ENCODE assay signal across 20 cellular contexts in the genomic region with DNA sequence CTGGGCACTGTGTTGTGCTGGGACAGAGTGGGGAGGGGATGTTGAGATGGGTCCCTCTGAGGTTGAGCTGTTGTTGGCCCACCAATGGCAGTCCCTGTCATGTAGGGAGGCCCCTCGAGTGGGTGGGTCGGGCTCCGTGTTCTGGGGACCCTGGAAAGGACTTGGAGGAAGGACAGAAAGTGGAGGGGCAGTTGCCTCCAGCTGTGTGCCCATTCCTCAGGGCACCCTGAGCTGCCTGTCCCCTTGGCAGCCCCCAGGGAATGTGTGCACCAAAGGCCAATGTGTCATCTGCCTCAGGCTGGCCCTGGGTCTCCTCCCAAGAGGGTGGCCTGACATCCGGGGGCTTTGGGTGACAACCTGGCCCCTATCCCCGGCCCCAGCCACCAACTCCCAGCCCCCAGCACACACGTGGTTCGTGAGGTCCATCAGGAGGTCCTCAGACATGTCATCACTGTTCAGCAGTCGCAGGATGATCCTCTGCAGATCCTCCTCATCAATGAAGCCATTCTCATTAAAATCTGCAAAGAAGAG. TPM values are rescaled to one million over a fixed set of nuclear protein-coding genes. Genes with fewer than 3 reads are reported as not detected.
"Had no signal": no experiment of that assay in that cellular context is flagged by ENCODE, and none has a peak within 500 bp of the region (broad histone marks: within the 10 kb centered on the region; RNA-seq: fewer than 3 reads in every experiment).

No MANE protein-coding gene starts in this region.

- H3K4me3 ChIP-seq: dorsolateral prefrontal cortex, ovary had no signal

- DNase-seq: activated CD4-positive, alpha-beta T cell treated with anti-CD3 and anti-CD28 coated beads, Interleukin-2, amount 50 U/mL, for 48 hours; activated naive CD4-positive, alpha-beta T cell; central memory CD4-positive, alpha-beta T cell; foreskin keratinocyte; hippocampal formation; SHP77 treated with DMSO at 0.1 percent for 48 hours; stimulated activated naive B cell treated with anti-CD40 and anti-IgM and Interleukin-4, amounts not matched to agents 10 μg/mL and 1 μg/mL and 100 μg/mL, for 72 hours had no signal

- FAIRE-seq: colon, keratinocyte, urothelium cell line had no signal

- H3K4me1 ChIP-seq: foreskin keratinocyte had no signal

- H3K36me3 ChIP-seq: ovary had no signal

- H3K27ac ChIP-seq: dorsolateral prefrontal cortex, foreskin keratinocyte, ovary had no signal

- H3K9me3 ChIP-seq: ovary had no signal

- ATAC-seq: foreskin keratinocyte; left lobe of liver; stimulated activated naive B cell treated with anti-CD40 and anti-IgM and Interleukin-4, amounts not matched to agents 10 μg/mL and 1 μg/mL and 100 μg/mL, for 72 hours had no signal

- H3K27me3 ChIP-seq: ovary had no signal

RNA-seq across cellular contexts. Expression of a gene that starts 57.7 kb away (rescaled TPM):
- total RNA-seq: activated T-helper 1 cell treated with anti-CD3 and anti-CD28 coated beads, Interleukin-12 subunit alpha, Interleukin-12 subunit beta, Interleukin-2, Interleukin-4 antibody, amounts not matched to agents 30 ng/mL and 10 ng/mL and 1 ng/mL, durations not matched to agents 14 hours and 24 hours and 36 hours; epithelial cell of proximal tubule; fibroblast of lung; foreskin keratinocyte; left lobe of liver; lung microvascular endothelial cell; myocyte; neural crest cell; ovary had no signal
- polyA plus RNA-seq: fibroblast of lung, foreskin keratinocyte, keratinocyte, thymus had no signal
